Comparison of ENCODE assay signal across 10 cellular contexts in genomic region chr17:8859029-8859803, GRCh38. TPM values are rescaled to one million over a fixed set of nuclear protein-coding genes. Genes with fewer than 3 reads are reported as not detected.
DNase-seq lines count a peak whose midpoint lies in the region; ATAC-seq, FAIRE-seq and TF ChIP-seq lines count a peak whose summit lies in the region.
"Had no signal": no experiment of that assay in that cellular context is flagged by ENCODE, and none has a peak within 500 bp of the region (broad histone marks: within the 10 kb centered on the region; RNA-seq: fewer than 3 reads in every experiment).

No MANE protein-coding gene starts in this region.

- H3K4me3 Mint-ChIP-seq in activated T-cell treated with anti-CD3 and anti-CD28 coated beads, Interleukin-2, amount 50 U/mL, for 24 hours = no peak overlapping the region
- H3K4me3 Mint-ChIP-seq in stimulated activated effector memory CD8-positive, alpha-beta T cell treated with anti-CD3 and anti-CD28 coated beads, Interleukin-12 subunit alpha, Interleukin-12 subunit beta, amount 100 ng/mL, for 72 hours = peak overlapping the region; percentile 45
- H3K4me3 Mint-ChIP-seq in HFFc6 = no peak overlapping the region

- H3K9ac ChIP-seq in H1 (replicated peaks in 1 of 4; ENCODE audit: extremely low read depth in 1 of 4, low read depth in 3 of 4, low read length in 3 of 4) = no peak overlapping the region; a peak in 1 of 7 replicates
- H3K9ac ChIP-seq: parathyroid adenoma had no signal

- H2BK15ac ChIP-seq in H1 (ENCODE audit: low read length) = no peak overlapping the region

- no peak overlapping the region for H3K14ac ChIP-seq in H1 (ENCODE audit: insufficient read length)

- H3K27me3 ChIP-seq in H1 (replicated peaks in 1 of 4; ENCODE audit: control insufficient read depth in 3 of 4, extremely low read depth in 1 of 4, insufficient read depth in 3 of 4, low read length in 3 of 4) = no peaks in the 10 kb centered on the region

- H4K91ac ChIP-seq in H1 (replicated peaks; ENCODE audit: insufficient read length, low read length) = peak overlapping the region; percentile 54

- H3K79me1 ChIP-seq in H1 (ENCODE audit: low read depth, low read length) = no peaks in the 10 kb centered on the region

- POLR2A ChIA-PET in H1 (lab: Charles Lee; ENCODE audit: partially characterized antibody) = no interaction called here

- H3K27me3 Mint-ChIP-seq in activated T-cell treated with anti-CD3 and anti-CD28 coated beads, Interleukin-2, amount 50 U/mL, for 24 hours = no peaks in the 10 kb centered on the region
- no peaks in the 10 kb centered on the region for H3K27me3 Mint-ChIP-seq in HFFc6 (ENCODE audit: insufficient read depth)

- H3K4me1 Mint-ChIP-seq in activated T-cell treated with anti-CD3 and anti-CD28 coated beads, Interleukin-2, amount 50 U/mL, for 24 hours (ENCODE audit: low read depth) = peaks cover 60% of the 10 kb centered on the region
- H3K4me1 Mint-ChIP-seq in stimulated activated effector memory CD8-positive, alpha-beta T cell treated with anti-CD3 and anti-CD28 coated beads, Interleukin-12 subunit alpha, Interleukin-12 subunit beta, amount 100 ng/mL, for 72 hours = peaks cover 65% of the 10 kb centered on the region
- no peaks in the 10 kb centered on the region for H3K4me1 Mint-ChIP-seq in HFFc6 (ENCODE audit: low read depth)

- no peak overlapping the region for H3K4ac ChIP-seq in H1 (replicated peaks; ENCODE audit: insufficient read length, low read depth, low read length)

- H3K18ac ChIP-seq in H1 (ENCODE audit: extremely low read depth, low read length) = no peak overlapping the region

- H4K5ac ChIP-seq in H1 (ENCODE audit: insufficient read length, low read depth, low read length) = no peak overlapping the region

- no peaks in the 10 kb centered on the region for H3K9me3 Mint-ChIP-seq in activated T-cell treated with anti-CD3 and anti-CD28 coated beads, Interleukin-2, amount 50 U/mL, for 24 hours
- no peaks in the 10 kb centered on the region for H3K9me3 Mint-ChIP-seq in stimulated activated effector memory CD8-positive, alpha-beta T cell treated with anti-CD3 and anti-CD28 coated beads, Interleukin-12 subunit alpha, Interleukin-12 subunit beta, amount 100 ng/mL, for 72 hours
- peaks cover 4% of the 10 kb centered on the region; the same call in 1 of the 2 replicates for H3K9me3 Mint-ChIP-seq in HFFc6

- no peaks in the 10 kb centered on the region for H3K9me3 ChIP-seq in H1 (ENCODE audit: insufficient read depth in 2 of 2, low read depth in 1 of 2, low read length in 1 of 2)
- H3K9me3 ChIP-seq: suprapubic skin had no signal

- peak overlapping the region; percentile 89 for H3K27ac Mint-ChIP-seq in activated T-cell treated with anti-CD3 and anti-CD28 coated beads, Interleukin-2, amount 50 U/mL, for 24 hours
- H3K27ac Mint-ChIP-seq in stimulated activated effector memory CD8-positive, alpha-beta T cell treated with anti-CD3 and anti-CD28 coated beads, Interleukin-12 subunit alpha, Interleukin-12 subunit beta, amount 100 ng/mL, for 72 hours = peak overlapping the region; percentile 87
- H3K27ac Mint-ChIP-seq in HFFc6 = no peak overlapping the region

- CTCF ChIA-PET in H1 (lab: Charles Lee; ENCODE audit: partially characterized antibody) = interaction anchor here (1.4 to 1.6 kb wide), 3 partner anchors 12 to 30 kb away, joined by 4 to 7 read pairs (median 4); no protein-coding TSS in a partner anchor

- TF ChIP-seq CTCF in H1 (IDR thresholded peaks at IDR 0.05; ENCODE audit: control extremely low read depth in 1 of 3, insufficient read depth in 1 of 3, low read depth in 1 of 3, low read length in 3 of 3) (no peak), HFFc6 (IDR thresholded peaks at IDR 0.05) (no peak)

- no peak for DNase-seq in activated T-cell treated with anti-CD3 and anti-CD28 coated beads, Interleukin-2, amount 50 U/mL, for 24 hours
- DNase-seq in activated T-cell treated with anti-CD3 and anti-CD28 coated beads, Interleukin-2, amount 50 U/mL, for 1 hour = no peak
- DNase-seq in NOMO-1 treated with DMSO at 0.1 percent for 48 hours (lab: John Stamatoyannopoulos, UW; ENCODE audit: unreplicated experiment) = peak; percentile 84
- no peak for DNase-seq in H1 (ENCODE audit: low read depth in 1 of 2, low spot score in 2 of 2)
- DNase-seq in stimulated activated effector memory CD8-positive, alpha-beta T cell treated with anti-CD3 and anti-CD28 coated beads, Interleukin-12 subunit alpha, Interleukin-12 subunit beta, amount 100 ng/mL, for 72 hours (ENCODE audit: low spot score in 2 of 2) = peak; percentile 30 to 82
- no peak for DNase-seq in HFFc6
- DNase-seq in NCI-H774 (lab: John Stamatoyannopoulos, UW) = no peak

- 89% methylated on average over 11 of the region's 11 CpGs; no CpG with 5 or more reads in 1 of the 2 experiments for WGBS in H1 (ENCODE audit: extremely low coverage in 1 of 2, insufficient coverage in 1 of 2, insufficient read length in 1 of 2, insufficient replicate concordance in 2 of 2, low coverage in 1 of 2, low lambda C conversion rate in 2 of 2, missing lambda C conversion rate in 1 of 2), 2 experiments

- peaks cover 0 to 6% (median 1%) of the 10 kb centered on the region in 4 experiments; a peak in 4 of 7 replicates for H3K4me1 ChIP-seq in H1 (replicated peaks in 1 of 4; ENCODE audit: control insufficient read depth in 3 of 4, insufficient read depth in 4 of 4, low read length in 3 of 4)
- H3K4me1 ChIP-seq: parathyroid adenoma, suprapubic skin had no signal

- H2AK5ac ChIP-seq in H1 (ENCODE audit: low read depth, low read length) = no peak overlapping the region

- no peak overlapping the region for H3K23ac ChIP-seq in H1 (ENCODE audit: insufficient read length)

- H3K79me2 ChIP-seq in H1 (ENCODE audit: control insufficient read depth in 1 of 2, insufficient read depth in 2 of 2, low read length in 2 of 2) = no peaks in the 10 kb centered on the region
- H3K79me2 ChIP-seq: parathyroid adenoma had no signal

- H2BK12ac ChIP-seq in H1 (ENCODE audit: low read depth, low read length) = no peak overlapping the region

- H3K23me2 ChIP-seq in H1 (ENCODE audit: low read depth, low read length) = no peaks in the 10 kb centered on the region

- H2BK5ac ChIP-seq in H1 (ENCODE audit: low read depth, low read length) = peak overlapping the region; percentile 18; the same call in 1 of the 2 replicates

- TF ChIP-seq EP300 in H1 (IDR thresholded peaks at IDR 0.05; ENCODE audit: borderline replicate concordance in 1 of 2, low read depth in 2 of 2, low read length in 2 of 2) = no peak

- peak overlapping the region; percentile 59; the same call in 1 of the 2 replicates for H2AFZ ChIP-seq in H1 (ENCODE audit: low read length)
- H2AFZ ChIP-seq: parathyroid adenoma had no signal

- FAIRE-seq in H1 (lab: Jason Lieb, UNC) = no peak

- H2BK120ac ChIP-seq in H1 (replicated peaks; ENCODE audit: low read depth, low read length) = no peak overlapping the region

- no peak for TF ChIP-seq RAD21 in H1 (IDR thresholded peaks at IDR 0.05 in 1 of 2, conservative IDR thresholded peaks at IDR 0.05 in 1 of 2; ENCODE audit: low read depth in 2 of 2, low read length in 2 of 2)

- TF ChIP-seq POLR2A in H1 (IDR thresholded peaks at IDR 0.05; ENCODE audit: control extremely low read depth in 1 of 2, low read depth in 2 of 2, low read length in 2 of 2) = no peak

- H3K56ac ChIP-seq in H1 (replicated peaks; ENCODE audit: insufficient read length, low read depth, low read length) = no peak overlapping the region

- peak; percentile 81 for ATAC-seq in stimulated activated effector memory CD8-positive, alpha-beta T cell treated with anti-CD3 and anti-CD28 coated beads, Interleukin-12 subunit alpha, Interleukin-12 subunit beta, amount 100 ng/mL, for 72 hours
- no peak for ATAC-seq in GM19324 (IDR thresholded peaks at IDR 0.05; ENCODE audit: low FRiP score, unreplicated experiment)

- no peaks in the 10 kb centered on the region for H4K20me1 ChIP-seq in H1 (replicated peaks in 1 of 2; ENCODE audit: control insufficient read depth in 1 of 2, insufficient read depth in 2 of 2, low read length in 2 of 2)

- H3K4me3 ChIP-seq in H1 (ENCODE audit: extremely low read depth in 1 of 4, insufficient read depth in 2 of 4, low read depth in 3 of 4, low read length in 4 of 4) = no peak overlapping the region
- H3K4me3 ChIP-seq: suprapubic skin had no signal

- H3K36me3 ChIP-seq in H1 (ENCODE audit: control insufficient read depth in 2 of 4, insufficient read depth in 4 of 4, low read length in 3 of 4) = no peaks in the 10 kb centered on the region
- H3K36me3 ChIP-seq: suprapubic skin had no signal

- H3K36me3 Mint-ChIP-seq in activated T-cell treated with anti-CD3 and anti-CD28 coated beads, Interleukin-2, amount 50 U/mL, for 24 hours (ENCODE audit: low read depth) = no peaks in the 10 kb centered on the region
- H3K36me3 Mint-ChIP-seq in stimulated activated effector memory CD8-positive, alpha-beta T cell treated with anti-CD3 and anti-CD28 coated beads, Interleukin-12 subunit alpha, Interleukin-12 subunit beta, amount 100 ng/mL, for 72 hours = peaks cover 59% of the 10 kb centered on the region
- H3K36me3 Mint-ChIP-seq in HFFc6 (ENCODE audit: low read depth) = no peaks in the 10 kb centered on the region

- H3K4me2 ChIP-seq in H1 (ENCODE audit: insufficient read depth in 1 of 2, low read depth in 2 of 2, low read length in 2 of 2) = no peak overlapping the region

- no peak overlapping the region for H3K27ac ChIP-seq in H1 (ENCODE audit: low read depth, low read length)
- H3K27ac ChIP-seq: parathyroid adenoma, suprapubic skin had no signal

- no peak overlapping the region for H2BK20ac ChIP-seq in H1 (ENCODE audit: low read length)

- H4K8ac ChIP-seq in H1 (ENCODE audit: extremely low read depth, insufficient read depth, low read length) = no peak overlapping the region

TF ChIP-seq in H1, 55 proteins besides CTCF, POLR2A, EP300 and RAD21:
- TF ChIP-seq MAX (IDR thresholded peaks at IDR 0.05) = no peak

RNA-seq across cellular contexts. Expression of gene PIK3R6, which starts 8.3 kb away (rescaled TPM):
- total RNA-seq in H1 (2021; fragmentation: NEBNext Ultra II Directional; extraction: Animal tissue kit (Norgen Biotek cat#: 25700)) = 0.23 and 0.24 TPM in 2 replicates
- 0.72 and 1.2 TPM in 2 replicates for polyA plus RNA-seq in H1 (2011; rRNA removed)
- 0.80 TPM for polyA plus RNA-seq in H1 (2011; cell fraction: cytosol; rRNA removed)
- 0.93 TPM for polyA plus RNA-seq in H1 (2011; cell fraction: nucleus; rRNA removed)
- polyA plus RNA-seq in H1 (2012, experiment 1 of 2) = 0.29 to 1.2 TPM (median 0.74 TPM) in 4 replicates
- 0.31 TPM for polyA plus RNA-seq in H1 (2012, experiment 2 of 2)
- polyA plus RNA-seq in H1 (2013, experiment 1 of 2) = 0.04 TPM
- polyA plus RNA-seq in H1 (2013, experiment 2 of 2) = 0.04 TPM
- 0.73 and 1.6 TPM in 2 replicates for polyA minus RNA-seq in H1 (2011; rRNA and poly(A)+ RNA removed)
- not detected for polyA minus RNA-seq in H1 (2011; cell fraction: cytosol; rRNA and poly(A)+ RNA removed)
- 1.00 TPM for polyA minus RNA-seq in H1 (2011; cell fraction: nucleus; rRNA and poly(A)+ RNA removed)
- total RNA-seq in HFFc6 (2021; fragmentation: NEBNext Ultra II Directional; extraction: Animal tissue kit (Norgen Biotek cat#: 25700)) = not detected

Comparison
In these comparisons a context has a peak if more than half of its experiments do, and no peak if none do; other contexts are left out.
1. DNase-seq: peak in NOMO-1 treated with DMSO at 0.1 percent for 48 hours (single experiment) and stimulated activated effector memory CD8-positive, alpha-beta T cell treated with anti-CD3 and anti-CD28 coated beads, Interleukin-12 subunit alpha, Interleukin-12 subunit beta, amount 100 ng/mL, for 72 hours (2 of 2); none in activated T-cell treated with anti-CD3 and anti-CD28 coated beads, Interleukin-2, amount 50 U/mL, for 24 hours (single experiment), activated T-cell treated with anti-CD3 and anti-CD28 coated beads, Interleukin-2, amount 50 U/mL, for 1 hour (single experiment), H1 (0 of 2), HFFc6 (single experiment) and NCI-H774 (single experiment).